In genomic region chr5:10354048-10354872, GRCh38 we compare ENCODE assay signal across 8 cellular contexts. TPM values are rescaled to one million over a fixed set of nuclear protein-coding genes. Genes with fewer than 3 reads are reported as not detected.
DNase-seq lines count a peak whose midpoint lies in the region; ATAC-seq and TF ChIP-seq lines count a peak whose summit lies in the region.

No MANE protein-coding gene starts in this region.

- peaks cover 4% of the 10 kb centered on the region for H3K36me3 Mint-ChIP-seq in natural killer cell treated with Interleukin-12 subunit alpha and Interleukin-12 subunit beta and Interleukin-15 and Interleukin-18, amount 100 ng/mL, for 72 hours

- H3K9me3 ChIP-seq in esophagus muscularis mucosa = no peaks in the 10 kb centered on the region
- H3K9me3 ChIP-seq in transverse colon = no peaks in the 10 kb centered on the region

- TF ChIP-seq POLR2A in esophagus muscularis mucosa (IDR thresholded peaks at IDR 0.05; ENCODE audit: low read depth) (no peak), transverse colon (IDR thresholded peaks at IDR 0.05) (peak; percentile 5)

- peak; percentile 31 for DNase-seq in NK-92 treated with Interleukin-12 subunit alpha and Interleukin-12 subunit beta, amount 100 ng/mL, for 24 hours (lab: John Stamatoyannopoulos, UW)
- DNase-seq in NK-92 (lab: John Stamatoyannopoulos, UW; ENCODE audit: unreplicated experiment) = no peak
- DNase-seq in NCI-H748 (lab: John Stamatoyannopoulos, UW; ENCODE audit: unreplicated experiment) = peak; percentile 89
- DNase-seq in activated CD8-positive, alpha-beta memory T cell treated with anti-CD3 and anti-CD28 coated beads, Interleukin-2, amount 50 U/mL, for 4 hours = peak; percentile 56
- no peak for DNase-seq in esophagus muscularis mucosa (ENCODE audit: extremely low spot score)
- DNase-seq in natural killer cell treated with Interleukin-12 subunit alpha and Interleukin-12 subunit beta and Interleukin-15 and Interleukin-18, amount 100 ng/mL, for 72 hours (ENCODE audit: low spot score) = no peak
- DNase-seq in transverse colon = peak; percentile 55

- no peaks in the 10 kb centered on the region for H3K36me3 ChIP-seq in esophagus muscularis mucosa
- H3K36me3 ChIP-seq in transverse colon = no peaks in the 10 kb centered on the region

- peak overlapping the region; percentile 97 to 98 (median 98) for H3K27ac ChIP-seq in esophagus muscularis mucosa (replicated peaks in 1 of 4)
- H3K27ac ChIP-seq in transverse colon = peak overlapping the region; percentile 97 to 100 (median 99)

- TF ChIP-seq EP300 in esophagus muscularis mucosa (IDR thresholded peaks at IDR 0.05) = no peak
- no peak for TF ChIP-seq EP300 in transverse colon (IDR thresholded peaks at IDR 0.05; ENCODE audit: low read depth)

- H3K4me3 Mint-ChIP-seq in natural killer cell treated with Interleukin-12 subunit alpha and Interleukin-12 subunit beta and Interleukin-15 and Interleukin-18, amount 100 ng/mL, for 72 hours = peak overlapping the region; percentile 88

- no peaks in the 10 kb centered on the region for H3K9me3 Mint-ChIP-seq in natural killer cell treated with Interleukin-12 subunit alpha and Interleukin-12 subunit beta and Interleukin-15 and Interleukin-18, amount 100 ng/mL, for 72 hours

- intact Hi-C loops in esophagus muscularis mucosa (cut with DNase I) (loop anchor here (5.0 kb wide), 1 partner anchor 67 kb away; no protein-coding TSS in a partner anchor), transverse colon (cut with DNase I; ENCODE audit: low total_unique reads) (no loop called here)

- in situ Hi-C loops in transverse colon (cut with MboI; ENCODE audit: low pct_ligation_motif_present in 1 of 4, low pct_unique_long_range_greater_than_20kb in 1 of 4, low sequenced_read_pairs in 3 of 4) = no loop called here

- peaks cover 29 to 33% of the 10 kb centered on the region in 2 donors for H3K4me1 Mint-ChIP-seq in natural killer cell treated with Interleukin-12 subunit alpha and Interleukin-12 subunit beta and Interleukin-15 and Interleukin-18, amount 100 ng/mL, for 72 hours (ENCODE audit: low read depth in 2 of 2)

- peak; percentile 17 for ATAC-seq in HG02970 (IDR thresholded peaks at IDR 0.05; ENCODE audit: low FRiP score, unreplicated experiment)
- peak; percentile 27 to 40 for ATAC-seq in natural killer cell treated with Interleukin-12 subunit alpha and Interleukin-12 subunit beta and Interleukin-15 and Interleukin-18, amount 100 ng/mL, for 72 hours

- H3K4me3 ChIP-seq in esophagus muscularis mucosa (peak overlapping the region; percentile 83 to 97 (median 93)), transverse colon (peak overlapping the region; percentile 94 to 99 (median 97))

- H3K27me3 ChIP-seq in esophagus muscularis mucosa (no peaks in the 10 kb centered on the region), transverse colon (no peaks in the 10 kb centered on the region)

- TF ChIP-seq CTCF in esophagus muscularis mucosa (IDR thresholded peaks at IDR 0.05) (no peak), transverse colon (IDR thresholded peaks at IDR 0.05) (no peak)

- no peaks in the 10 kb centered on the region for H3K27me3 Mint-ChIP-seq in natural killer cell treated with Interleukin-12 subunit alpha and Interleukin-12 subunit beta and Interleukin-15 and Interleukin-18, amount 100 ng/mL, for 72 hours

- WGBS in esophagus muscularis mucosa = 2% methylated on average over 35 of the region's 54 CpGs
- 0% methylated on average over 9 to 41 of the region's 54 CpGs for WGBS in transverse colon (ENCODE audit: low coverage in 1 of 2), 2 donors

- H3K27ac Mint-ChIP-seq in natural killer cell treated with Interleukin-12 subunit alpha and Interleukin-12 subunit beta and Interleukin-15 and Interleukin-18, amount 100 ng/mL, for 72 hours = peak overlapping the region; percentile 88 to 99

- H3K4me1 ChIP-seq in esophagus muscularis mucosa (peaks cover 28 to 53% (median 49%) of the 10 kb centered on the region in 4 donors), transverse colon (peaks cover 14 to 50% (median 25%) of the 10 kb centered on the region in 4 donors)

RNA-seq across cellular contexts. Expression of gene MARCHF6, which starts 0.8 kb away (rescaled TPM):
- total RNA-seq in esophagus muscularis mucosa (100 to 1,000 TPM in 1 of 4 donors, 10 to 100 TPM in 3; 76.5 to 121 (median 92.9) TPM), transverse colon (100 to 1,000 TPM in 3 of 4 donors, 10 to 100 TPM in 1; 93.5 to 177 (median 111) TPM)
- 100 to 1,000 TPM; 114 to 120 TPM for total RNA-seq in natural killer cell treated with Interleukin-12 subunit alpha and Interleukin-12 subunit beta and Interleukin-15 and Interleukin-18, amount 100 ng/mL, for 72 hours

RNA-seq across cellular contexts. Expression of gene CMBL, which starts 46.6 kb away (rescaled TPM):
- total RNA-seq in esophagus muscularis mucosa (1 to 10 TPM; 3.8 to 7.8 (median 5.1) TPM), transverse colon (10 to 100 TPM; 36.6 to 87.6 (median 60.9) TPM)
- under 1 TPM in 1 of 2 donors, not detected in 1; 0.36 TPM for total RNA-seq in natural killer cell treated with Interleukin-12 subunit alpha and Interleukin-12 subunit beta and Interleukin-15 and Interleukin-18, amount 100 ng/mL, for 72 hours

Comparison
In these comparisons a context has a peak if more than half of its experiments do, and no peak if none do; other contexts are left out.
1. DNase-seq: peak in NK-92 treated with Interleukin-12 subunit alpha and Interleukin-12 subunit beta, amount 100 ng/mL, for 24 hours (single experiment), NCI-H748 (single experiment), activated CD8-positive, alpha-beta memory T cell treated with anti-CD3 and anti-CD28 coated beads, Interleukin-2, amount 50 U/mL, for 4 hours (single experiment) and transverse colon (single experiment); none in NK-92 (single experiment), esophagus muscularis mucosa (single experiment) and natural killer cell treated with Interleukin-12 subunit alpha and Interleukin-12 subunit beta and Interleukin-15 and Interleukin-18, amount 100 ng/mL, for 72 hours (single experiment).
2. RNA of gene CMBL, which starts 46.6 kb away (total RNA-seq): 36.6 to 87.6 TPM in transverse colon; 3.8 to 7.8 TPM in esophagus muscularis mucosa and 0.36 TPM in natural killer cell treated with Interleukin-12 subunit alpha and Interleukin-12 subunit beta and Interleukin-15 and Interleukin-18, amount 100 ng/mL, for 72 hours; every median in the first group is over 4 times any median in the second.